ENCODE assay signal across 38 cellular contexts in the genomic region with DNA sequence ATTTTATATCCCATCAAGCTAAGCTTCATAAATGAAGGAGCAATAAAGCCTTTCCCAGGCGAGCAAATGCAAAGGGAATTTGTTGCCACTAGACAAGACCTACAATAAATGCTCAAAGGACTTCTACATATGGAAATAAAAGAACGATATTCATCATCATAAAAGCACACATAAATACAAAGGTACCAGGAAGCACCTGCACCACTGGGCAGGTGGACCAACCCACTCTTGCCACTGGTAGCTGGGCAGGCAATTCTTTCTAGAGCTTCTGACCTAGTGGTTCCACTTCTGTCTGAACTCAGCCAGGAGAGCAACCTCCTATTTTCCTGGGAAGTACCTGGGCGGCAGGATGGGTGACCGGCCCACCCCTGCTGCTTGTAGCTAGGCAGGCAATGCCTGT.
"Had no signal": no experiment of that assay in that cellular context is flagged by ENCODE, and none has a peak within 500 bp of the region (broad histone marks: within the 10 kb centered on the region; RNA-seq: fewer than 3 reads in every experiment).

No MANE protein-coding gene starts in this region.

- H3K27me3 Mint-ChIP-seq: activated B cell treated with CpG ODN at 0.5 μM for 24 hours; activated naive CD8-positive, alpha-beta T cell treated with anti-CD3 and anti-CD28 coated beads, Interleukin-2, amount 50 U/mL, for 24 hours had no signal

- H3K9me3 Mint-ChIP-seq: activated B cell treated with CpG ODN at 0.5 μM for 24 hours; activated CD8-positive, alpha-beta T cell treated with anti-CD3 and anti-CD28 coated beads for 36 hours; activated naive CD4-positive, alpha-beta T cell treated with anti-CD3 and anti-CD28 coated beads for 36 hours; activated naive CD8-positive, alpha-beta T cell treated with anti-CD3 and anti-CD28 coated beads for 36 hours; activated naive CD8-positive, alpha-beta T cell treated with anti-CD3 and anti-CD28 coated beads, Interleukin-2, amount 50 U/mL, for 24 hours; activated T-helper 1 cell treated with anti-CD3 and anti-CD28 coated beads, Interleukin-12 subunit alpha, Interleukin-12 subunit beta, Interleukin-2, Interleukin-4 antibody, amounts not matched to agents 30 ng/mL and 10 ng/mL and 1 ng/mL, durations not matched to agents 14 hours and 24 hours and 36 hours; activated T-helper 2 cell treated with anti-CD3 and anti-CD28 coated beads, Interferon-gamma antibody, Interleukin-2, Interleukin-4, amounts not matched to agents 10 μg/mL and 5 μg/mL and 100 μg/mL, durations not matched to agents 14 hours and 24 hours and 36 hours; T-helper 2 cell treated with Interferon-gamma antibody and Interleukin-4, amounts not matched to agents 5 μg/mL and 100 μg/mL, for 36 hours had no signal

- H3K9me3 ChIP-seq: adrenal gland, breast epithelium, esophagus squamous epithelium, gastroesophageal sphincter had no signal

- H3K4me1 Mint-ChIP-seq: activated B cell treated with CpG ODN at 0.5 μM for 24 hours; activated naive CD4-positive, alpha-beta T cell treated with anti-CD3 and anti-CD28 coated beads, Interleukin-2, amount 50 U/mL, for 24 hours; activated naive CD8-positive, alpha-beta T cell treated with anti-CD3 and anti-CD28 coated beads for 36 hours; activated naive CD8-positive, alpha-beta T cell treated with anti-CD3 and anti-CD28 coated beads, Interleukin-2, amount 50 U/mL, for 24 hours; brain; T-helper 17 cell had no signal

- H3K4me1 ChIP-seq: adrenal gland, breast epithelium, esophagus squamous epithelium, gastroesophageal sphincter had no signal

- ATAC-seq: activated CD4-positive, CD25-positive, alpha-beta regulatory T cell treated with anti-CD3 and anti-CD28 coated beads, Interleukin-2, amount 50 U/mL, for 24 hours; activated CD8-positive, alpha-beta T cell treated with anti-CD3 and anti-CD28 coated beads for 36 hours; activated naive CD8-positive, alpha-beta T cell treated with anti-CD3 and anti-CD28 coated beads, Interleukin-2, amount 50 U/mL, for 24 hours; gastroesophageal sphincter; T-helper 17 cell had no signal

- H3K4me3 Mint-ChIP-seq: activated B cell treated with CpG ODN at 0.5 μM for 24 hours; activated CD8-positive, alpha-beta T cell treated with anti-CD3 and anti-CD28 coated beads for 36 hours; activated naive CD4-positive, alpha-beta T cell treated with anti-CD3 and anti-CD28 coated beads for 36 hours; activated naive CD4-positive, alpha-beta T cell treated with anti-CD3 and anti-CD28 coated beads, Interleukin-2, amount 50 U/mL, for 24 hours; activated naive CD8-positive, alpha-beta T cell treated with anti-CD3 and anti-CD28 coated beads for 36 hours; activated naive CD8-positive, alpha-beta T cell treated with anti-CD3 and anti-CD28 coated beads, Interleukin-2, amount 50 U/mL, for 24 hours; activated T-helper 1 cell treated with anti-CD3 and anti-CD28 coated beads, Interleukin-12 subunit alpha, Interleukin-12 subunit beta, Interleukin-2, Interleukin-4 antibody, amounts not matched to agents 30 ng/mL and 10 ng/mL and 1 ng/mL, durations not matched to agents 14 hours and 24 hours and 36 hours; brain; T-helper 17 cell; T-helper 2 cell treated with Interferon-gamma antibody and Interleukin-4, amounts not matched to agents 5 μg/mL and 100 μg/mL, for 36 hours had no signal

- DNase-seq: activated B cell treated with CpG ODN at 0.5 μM for 24 hours; activated CD4-positive, alpha-beta T cell treated with anti-CD3 and anti-CD28 coated beads for 48 hours; activated CD4-positive, alpha-beta T cell treated with anti-CD3 and anti-CD28 coated beads, Interleukin-2, amount 50 U/mL, for 1 hour; activated CD4-positive, alpha-beta T cell treated with anti-CD3 and anti-CD28 coated beads, Interleukin-2, amount 50 U/mL, for 48 hours; activated CD8-positive, alpha-beta memory T cell treated with anti-CD3 and anti-CD28 coated beads for 24 hours; activated CD8-positive, alpha-beta T cell treated with anti-CD3 and anti-CD28 coated beads for 36 hours; activated effector memory CD4-positive, alpha-beta T cell treated with anti-CD3 and anti-CD28 coated beads, Interleukin-2, amount 50 U/mL, for 16 hours; activated naive CD4-positive, alpha-beta T cell treated with anti-CD3 and anti-CD28 coated beads for 36 hours; activated naive CD8-positive, alpha-beta T cell treated with anti-CD3 and anti-CD28 coated beads for 36 hours; activated naive CD8-positive, alpha-beta T cell treated with anti-CD3 and anti-CD28 coated beads, Interleukin-2, amount 50 U/mL, for 24 hours; activated T-cell treated with anti-CD3 and anti-CD28 coated beads, Interleukin-2, amount 50 U/mL, for 1 hour; activated T-cell treated with anti-CD3 and anti-CD28 coated beads, Interleukin-2, amount 50 U/mL, for 48 hours; adrenal gland; amygdala; aorta; central memory CD4-positive, alpha-beta T cell; cerebellar nuclear complex; cortex of kidney; dermis blood vessel endothelial cell; effector CD4-positive, alpha-beta T cell; esophagus squamous epithelium; foreskin melanocyte; head of caudate nucleus; T-helper 1 cell; T-helper 17 cell; T1000; WERI-Rb-1 had no signal

- H3K36me3 Mint-ChIP-seq: activated naive CD4-positive, alpha-beta T cell treated with anti-CD3 and anti-CD28 coated beads, Interleukin-2, amount 50 U/mL, for 24 hours; activated naive CD8-positive, alpha-beta T cell treated with anti-CD3 and anti-CD28 coated beads for 36 hours; brain had no signal

- H3K27ac Mint-ChIP-seq: activated B cell treated with CpG ODN at 0.5 μM for 24 hours; activated CD8-positive, alpha-beta T cell treated with anti-CD3 and anti-CD28 coated beads for 36 hours; activated naive CD4-positive, alpha-beta T cell treated with anti-CD3 and anti-CD28 coated beads for 36 hours; activated naive CD4-positive, alpha-beta T cell treated with anti-CD3 and anti-CD28 coated beads, Interleukin-2, amount 50 U/mL, for 24 hours; activated naive CD8-positive, alpha-beta T cell treated with anti-CD3 and anti-CD28 coated beads for 36 hours; activated naive CD8-positive, alpha-beta T cell treated with anti-CD3 and anti-CD28 coated beads, Interleukin-2, amount 50 U/mL, for 24 hours; activated T-helper 1 cell treated with anti-CD3 and anti-CD28 coated beads, Interleukin-12 subunit alpha, Interleukin-12 subunit beta, Interleukin-2, Interleukin-4 antibody, amounts not matched to agents 30 ng/mL and 10 ng/mL and 1 ng/mL, durations not matched to agents 14 hours and 24 hours and 36 hours; activated T-helper 2 cell treated with anti-CD3 and anti-CD28 coated beads, Interferon-gamma antibody, Interleukin-2, Interleukin-4, amounts not matched to agents 10 μg/mL and 5 μg/mL and 100 μg/mL, durations not matched to agents 14 hours and 24 hours and 36 hours; brain; T-helper 17 cell; T-helper 2 cell treated with Interferon-gamma antibody and Interleukin-4, amounts not matched to agents 5 μg/mL and 100 μg/mL, for 36 hours had no signal

- FAIRE-seq: endothelial cell of umbilical vein had no signal

- H3K36me3 ChIP-seq: adrenal gland, breast epithelium, cardiac muscle cell, esophagus squamous epithelium, gastroesophageal sphincter, WERI-Rb-1 had no signal

- H3K4me3 ChIP-seq: adrenal gland, breast epithelium, cardiac muscle cell, esophagus squamous epithelium, gastroesophageal sphincter had no signal

- H3K27ac ChIP-seq: adrenal gland, breast epithelium, cardiac muscle cell, epithelial cell of prostate, esophagus squamous epithelium, gastroesophageal sphincter, WERI-Rb-1 had no signal

- H3K27me3 ChIP-seq: cardiac muscle cell, esophagus squamous epithelium, gastroesophageal sphincter had no signal
